In genomic region chr18:74083071-74083954, GRCh38 we compare ENCODE assay signal across 8 cellular contexts.
DNase-seq lines count a peak whose midpoint lies in the region; ATAC-seq and TF ChIP-seq lines count a peak whose summit lies in the region.

No MANE protein-coding gene starts in this region.

- H3K4me3 Mint-ChIP-seq in T-helper 17 cell (peak overlapping the region; percentile 31), endodermal cell (no peak overlapping the region)
- H3K4me3 Mint-ChIP-seq in stimulated activated naive CD8-positive, alpha-beta T cell treated with anti-CD3 and anti-CD28 coated beads, Interleukin-15, amount 100 ng/mL, for 72 hours = peak overlapping the region; percentile 80 to 89

- TF ChIP-seq CTCF in endodermal cell (conservative IDR thresholded peaks at IDR 0.05) = no peak

- H3K36me3 ChIP-seq in endodermal cell (ENCODE audit: control insufficient read depth, insufficient read depth, low read length) = no peaks in the 10 kb centered on the region

- H3K9me3 ChIP-seq in T-helper 17 cell (ENCODE audit: control insufficient read depth, low read length, poor library complexity, severe bottlenecking) = no peaks in the 10 kb centered on the region
- H3K9me3 ChIP-seq in endodermal cell (ENCODE audit: control insufficient read depth, low read length) = no peaks in the 10 kb centered on the region

- no peaks in the 10 kb centered on the region for H3K9me3 Mint-ChIP-seq in endodermal cell
- H3K9me3 Mint-ChIP-seq in stimulated activated naive CD8-positive, alpha-beta T cell treated with anti-CD3 and anti-CD28 coated beads, Interleukin-15, amount 100 ng/mL, for 72 hours = peaks cover 0 to 6% of the 10 kb centered on the region in 2 donors

- 89 to 91% methylated on average over 9 to 17 of the region's 17 CpGs for WGBS in endodermal cell (ENCODE audit: insufficient coverage in 1 of 2, insufficient read length in 1 of 2), 2 experiments

- H3K36me3 Mint-ChIP-seq in T-helper 17 cell (ENCODE audit: low read depth) (peaks cover 2% of the 10 kb centered on the region), endodermal cell (ENCODE audit: low read depth) (no peaks in the 10 kb centered on the region)

- no peak overlapping the region for H3K9ac ChIP-seq in endodermal cell (ENCODE audit: extremely low read depth, low read length, poor library complexity, severe bottlenecking)

- no peak for ATAC-seq in T-helper 17 cell
- ATAC-seq in stimulated activated naive CD8-positive, alpha-beta T cell treated with anti-CD3 and anti-CD28 coated beads, Interleukin-15, amount 100 ng/mL, for 72 hours = peak; percentile 59
- ATAC-seq in HG02981 (IDR thresholded peaks at IDR 0.05; ENCODE audit: unreplicated experiment) = no peak

- no peaks in the 10 kb centered on the region for H3K27me3 ChIP-seq in endodermal cell (ENCODE audit: control insufficient read depth, insufficient read depth, low read length, poor library complexity, severe bottlenecking)

- peaks cover 11% of the 10 kb centered on the region for H3K4me1 Mint-ChIP-seq in T-helper 17 cell
- peaks cover 1% of the 10 kb centered on the region for H3K4me1 Mint-ChIP-seq in endodermal cell
- H3K4me1 Mint-ChIP-seq in stimulated activated naive CD8-positive, alpha-beta T cell treated with anti-CD3 and anti-CD28 coated beads, Interleukin-15, amount 100 ng/mL, for 72 hours = peaks cover 29% of the 10 kb centered on the region

- H3K4me3 ChIP-seq in endodermal cell (ENCODE audit: low read length) = no peak overlapping the region

- H3K27ac ChIP-seq in endodermal cell (ENCODE audit: low read depth, low read length) = peak overlapping the region; percentile 12

- no peaks in the 10 kb centered on the region for H3K4me1 ChIP-seq in endodermal cell (ENCODE audit: control insufficient read depth, insufficient read depth, low read length)

- H3K27me3 Mint-ChIP-seq in T-helper 17 cell = peaks cover 12% of the 10 kb centered on the region
- peaks cover 2% of the 10 kb centered on the region for H3K27me3 Mint-ChIP-seq in endodermal cell (ENCODE audit: insufficient read depth)
- no peaks in the 10 kb centered on the region for H3K27me3 Mint-ChIP-seq in stimulated activated naive CD8-positive, alpha-beta T cell treated with anti-CD3 and anti-CD28 coated beads, Interleukin-15, amount 100 ng/mL, for 72 hours

- DNase-seq in activated T-cell treated with anti-CD3 and anti-CD28 coated beads for 24 hours (ENCODE audit: low read depth) = peak; percentile 16
- no peak for DNase-seq in activated T-cell treated with anti-CD3 and anti-CD28 coated beads for 4 hours
- DNase-seq in T-helper 17 cell = no peak
- no peak for DNase-seq in endodermal cell
- peak; percentile 24 to 41 for DNase-seq in stimulated activated naive CD8-positive, alpha-beta T cell treated with anti-CD3 and anti-CD28 coated beads, Interleukin-15, amount 100 ng/mL, for 72 hours
- DNase-seq in NK-92 (lab: John Stamatoyannopoulos, UW; ENCODE audit: unreplicated experiment) = no peak
- DNase-seq in SIG-M5 treated with dmso at 0.1 percent for 504 hours (lab: John Stamatoyannopoulos, UW; ENCODE audit: unreplicated experiment) = no peak

- H3K27ac Mint-ChIP-seq in T-helper 17 cell (no peak overlapping the region), endodermal cell (no peak overlapping the region)
- peak overlapping the region; percentile 95 to 99 for H3K27ac Mint-ChIP-seq in stimulated activated naive CD8-positive, alpha-beta T cell treated with anti-CD3 and anti-CD28 coated beads, Interleukin-15, amount 100 ng/mL, for 72 hours

Comparison
In these comparisons a context has a peak if more than half of its experiments do, and no peak if none do; other contexts are left out.
1. DNase-seq: peak in activated T-cell treated with anti-CD3 and anti-CD28 coated beads for 24 hours (single experiment) and stimulated activated naive CD8-positive, alpha-beta T cell treated with anti-CD3 and anti-CD28 coated beads, Interleukin-15, amount 100 ng/mL, for 72 hours (2 of 2); none in activated T-cell treated with anti-CD3 and anti-CD28 coated beads for 4 hours (single experiment), T-helper 17 cell (0 of 3), endodermal cell (single experiment), NK-92 (single experiment) and SIG-M5 treated with dmso at 0.1 percent for 504 hours (single experiment).
2. H3K27ac Mint-ChIP-seq: peak in stimulated activated naive CD8-positive, alpha-beta T cell treated with anti-CD3 and anti-CD28 coated beads, Interleukin-15, amount 100 ng/mL, for 72 hours (2 of 2); none in T-helper 17 cell (single experiment) and endodermal cell (single experiment).